In genomic region chr2:72934683-72935610, GRCh38 we compare ENCODE assay signal across 9 cellular contexts. TPM values are rescaled to one million over a fixed set of nuclear protein-coding genes. Genes with fewer than 3 reads are reported as not detected.
DNase-seq lines count a peak whose midpoint lies in the region; ATAC-seq and TF ChIP-seq lines count a peak whose summit lies in the region.
"Had no signal": no experiment of that assay in that cellular context is flagged by ENCODE, and none has a peak within 500 bp of the region (broad histone marks: within the 10 kb centered on the region; RNA-seq: fewer than 3 reads in every experiment).

No MANE protein-coding gene starts in this region.

- no peak overlapping the region for H3K27ac Mint-ChIP-seq in chondrocyte (ENCODE audit: unreplicated experiment)

- no peaks in the 10 kb centered on the region for H3K36me3 ChIP-seq in testis (ENCODE audit: low read depth, missing control alignments)

- in situ Hi-C loops in GM13977 (cut with MboI; ENCODE audit: low pct_unique_long_range_greater_than_20kb, low sequenced_read_pairs, unreplicated experiment): no loop called here

- peak; percentile 56 for TF ChIP-seq CTCF in GM13977 (IDR thresholded peaks at IDR 0.05; ENCODE audit: extremely low read depth, insufficient read depth, missing control alignments)
- peak; percentile 47 for TF ChIP-seq CTCF in chondrocyte (IDR thresholded peaks at IDR 0.05)
- TF ChIP-seq CTCF in testis (IDR thresholded peaks at IDR 0.05): no peak

- peaks cover under 1% of the 10 kb centered on the region for H3K36me3 Mint-ChIP-seq in chondrocyte (ENCODE audit: low read depth)

- ATAC-seq in GM18873 (IDR thresholded peaks at IDR 0.05; ENCODE audit: low FRiP score, unreplicated experiment): no peak

- DNase-seq in A172 (ENCODE audit: low spot score) (peak; percentile 59), GM13977 (ENCODE audit: low spot score) (peak; percentile 75), HPDE6-E6E7 (ENCODE audit: extremely low spot score) (peak; percentile 94), chondrocyte (ENCODE audit: low spot score) (peak; percentile 53), testis (no peak), NCI-H1436 (lab: John Stamatoyannopoulos, UW) (no peak), ecto neural progenitor cell (ENCODE audit: low spot score) (no peak)

- no peak overlapping the region for H3K4me3 ChIP-seq in testis

- intact Hi-C loops in testis (cut with DNase I; ENCODE audit: low total_unique reads): no loop called here

- H3K27ac ChIP-seq in testis: no peak overlapping the region

- no peaks in the 10 kb centered on the region for H3K27me3 ChIP-seq in testis

- TF ChIP-seq POLR2A in testis (IDR thresholded peaks at IDR 0.05): no peak

- no peaks in the 10 kb centered on the region for H3K9me3 ChIP-seq in testis

- no peaks in the 10 kb centered on the region for H3K9me3 Mint-ChIP-seq in chondrocyte (ENCODE audit: low read depth)

- WGBS in testis, 2 donors: 90 to 93% methylated on average over 13 to 14 of the region's 14 CpGs

- peaks cover 44% of the 10 kb centered on the region for H3K27me3 Mint-ChIP-seq in chondrocyte (ENCODE audit: low read depth)

- no peaks in the 10 kb centered on the region for H3K4me1 ChIP-seq in testis

- no peak overlapping the region for H3K4me3 Mint-ChIP-seq in chondrocyte (ENCODE audit: unreplicated experiment)

- no peaks in the 10 kb centered on the region for H3K4me1 Mint-ChIP-seq in chondrocyte (ENCODE audit: low read depth)

RNA-seq across cellular contexts. Expression of gene EMX1, which starts 17.6 kb away (rescaled TPM):
- 0.34 and 0.50 TPM in 2 replicates for total RNA-seq in A172 (2014; rRNA removed; shearing (Covaris generic))
- total RNA-seq in chondrocyte (not detected in 3 replicates), testis (10 to 100 TPM; 11.3 to 13.2 TPM)
- polyA plus RNA-seq in testis (ENCODE audit: insufficient read depth, low read depth, low replicate concordance): 4.5 TPM
- total RNA-seq: lung microvascular endothelial cell had no signal

RNA-seq across cellular contexts. Expression of gene SPR, which starts 47.7 kb away (rescaled TPM):
- total RNA-seq in A172 (2014; rRNA removed; shearing (Covaris generic)): 84.0 and 104 TPM in 2 replicates
- total RNA-seq in chondrocyte (8.9 to 13.5 TPM (median 12.8 TPM) in 3 replicates), testis (10 to 100 TPM; 21.7 to 27.6 TPM)
- 15.7 TPM for polyA plus RNA-seq in testis (ENCODE audit: insufficient read depth, low read depth, low replicate concordance)

Comparison
In these comparisons a context has a peak if more than half of its experiments do, and no peak if none do; other contexts are left out.
1. DNase-seq: peak in A172 (single experiment), GM13977 (single experiment), HPDE6-E6E7 (single experiment) and chondrocyte (single experiment); none in testis (single experiment), NCI-H1436 (single experiment) and ecto neural progenitor cell (single experiment).
2. CTCF ChIP-seq: peak in GM13977 (single experiment) and chondrocyte (single experiment); none in testis (0 of 3).